Comparison of ENCODE assay signal across 8 cellular contexts in the genomic region with DNA sequence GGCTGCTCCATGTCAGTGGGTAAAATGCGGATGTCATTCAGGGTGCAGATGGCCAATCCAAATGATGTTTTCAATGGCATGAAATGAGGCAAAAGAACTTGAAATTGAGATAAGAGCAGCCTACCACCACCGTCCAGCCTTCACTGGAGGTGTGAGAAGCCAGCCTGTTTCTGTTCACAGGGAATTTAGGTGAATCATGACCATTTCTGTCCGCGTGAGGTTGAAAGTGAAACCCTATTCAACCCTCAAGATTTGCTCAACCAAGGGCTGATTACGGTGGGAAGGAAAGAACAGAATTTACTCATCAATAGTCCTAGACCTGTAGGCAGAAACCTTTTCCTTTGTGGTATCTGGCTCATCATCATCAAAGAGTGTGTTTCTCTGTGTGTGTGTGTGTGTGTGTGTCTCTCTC.
DNase-seq lines count a peak whose midpoint lies in the region; ATAC-seq and TF ChIP-seq lines count a peak whose summit lies in the region.

No MANE protein-coding gene starts in this region.

- DNase-seq in GM19238 (ENCODE audit: insufficient read length, low spot score) (peak; percentile 24), NCI-H146 (lab: John Stamatoyannopoulos, UW) (no peak), iPS-NIHi11 (ENCODE audit: low spot score) (no peak), NCI-H1105 treated with DMSO at 0.1 percent for 48 hours (lab: John Stamatoyannopoulos, UW) (no peak), lower lobe of right lung (no peak)
- peak; percentile 86 for DNase-seq in activated CD8-positive, alpha-beta memory T cell treated with anti-CD3 and anti-CD28 coated beads, Interleukin-2, amount 10 ng/mL, durations not matched to agents 7 days and 5 days
- peak; percentile 77 for DNase-seq in stimulated activated CD4-positive, alpha-beta T cell treated with anti-CD3 and anti-CD28 coated beads, Interleukin-4, amount 100 ng/mL, for 24 hours

- H3K4me3 Mint-ChIP-seq in activated CD8-positive, alpha-beta memory T cell treated with anti-CD3 and anti-CD28 coated beads, Interleukin-2, amount 10 ng/mL, durations not matched to agents 7 days and 5 days = peak overlapping the region; percentile 0

- no peak overlapping the region for H3K4me3 ChIP-seq in lower lobe of right lung

- intact Hi-C loops in lower lobe of right lung (cut with DNase I) = no loop called here

- no peaks in the 10 kb centered on the region for H3K4me1 ChIP-seq in lower lobe of right lung

- ATAC-seq in HG03108 (IDR thresholded peaks at IDR 0.05; ENCODE audit: unreplicated experiment) = peak; percentile 92
- peak; percentile 94 for ATAC-seq in activated CD8-positive, alpha-beta memory T cell treated with anti-CD3 and anti-CD28 coated beads, Interleukin-2, amount 10 ng/mL, durations not matched to agents 7 days and 5 days
- ATAC-seq in lower lobe of right lung = no peak

- H3K27ac Mint-ChIP-seq in activated CD8-positive, alpha-beta memory T cell treated with anti-CD3 and anti-CD28 coated beads, Interleukin-2, amount 10 ng/mL, durations not matched to agents 7 days and 5 days = no peak overlapping the region

- no peak for TF ChIP-seq CTCF in lower lobe of right lung (IDR thresholded peaks at IDR 0.05)

- no peak overlapping the region for H3K27ac ChIP-seq in lower lobe of right lung

- no peaks in the 10 kb centered on the region for H3K27me3 ChIP-seq in lower lobe of right lung (ENCODE audit: low read depth)

- peaks cover 28% of the 10 kb centered on the region for H3K4me1 Mint-ChIP-seq in activated CD8-positive, alpha-beta memory T cell treated with anti-CD3 and anti-CD28 coated beads, Interleukin-2, amount 10 ng/mL, durations not matched to agents 7 days and 5 days

- H3K36me3 Mint-ChIP-seq in activated CD8-positive, alpha-beta memory T cell treated with anti-CD3 and anti-CD28 coated beads, Interleukin-2, amount 10 ng/mL, durations not matched to agents 7 days and 5 days = peaks cover 10% of the 10 kb centered on the region

- H3K9me3 ChIP-seq in lower lobe of right lung = peaks cover 3% of the 10 kb centered on the region

- CTCF ChIA-PET in activated CD8-positive, alpha-beta memory T cell treated with anti-CD3 and anti-CD28 coated beads, Interleukin-2, amount 10 ng/mL, durations not matched to agents 7 days and 5 days (lab: Charles Lee) = no interaction called here

- H3K36me3 ChIP-seq in lower lobe of right lung = no peaks in the 10 kb centered on the region

- H3K9me3 Mint-ChIP-seq in activated CD8-positive, alpha-beta memory T cell treated with anti-CD3 and anti-CD28 coated beads, Interleukin-2, amount 10 ng/mL, durations not matched to agents 7 days and 5 days (ENCODE audit: low read depth) = peaks cover 5% of the 10 kb centered on the region

- H3K27me3 Mint-ChIP-seq in activated CD8-positive, alpha-beta memory T cell treated with anti-CD3 and anti-CD28 coated beads, Interleukin-2, amount 10 ng/mL, durations not matched to agents 7 days and 5 days = peaks cover 23% of the 10 kb centered on the region

Comparison
In these comparisons a context has a peak if more than half of its experiments do, and no peak if none do; other contexts are left out.
1. DNase-seq: peak in GM19238 (single experiment), activated CD8-positive, alpha-beta memory T cell treated with anti-CD3 and anti-CD28 coated beads, Interleukin-2, amount 10 ng/mL, durations not matched to agents 7 days and 5 days (single experiment) and stimulated activated CD4-positive, alpha-beta T cell treated with anti-CD3 and anti-CD28 coated beads, Interleukin-4, amount 100 ng/mL, for 24 hours (single experiment); none in NCI-H146 (single experiment), iPS-NIHi11 (single experiment), NCI-H1105 treated with DMSO at 0.1 percent for 48 hours (single experiment) and lower lobe of right lung (single experiment).
2. ATAC-seq: peak in HG03108 (single experiment) and activated CD8-positive, alpha-beta memory T cell treated with anti-CD3 and anti-CD28 coated beads, Interleukin-2, amount 10 ng/mL, durations not matched to agents 7 days and 5 days (single experiment); none in lower lobe of right lung (0 of 2).